22 cellular contexts compared by ENCODE assay signal in the genomic region with DNA sequence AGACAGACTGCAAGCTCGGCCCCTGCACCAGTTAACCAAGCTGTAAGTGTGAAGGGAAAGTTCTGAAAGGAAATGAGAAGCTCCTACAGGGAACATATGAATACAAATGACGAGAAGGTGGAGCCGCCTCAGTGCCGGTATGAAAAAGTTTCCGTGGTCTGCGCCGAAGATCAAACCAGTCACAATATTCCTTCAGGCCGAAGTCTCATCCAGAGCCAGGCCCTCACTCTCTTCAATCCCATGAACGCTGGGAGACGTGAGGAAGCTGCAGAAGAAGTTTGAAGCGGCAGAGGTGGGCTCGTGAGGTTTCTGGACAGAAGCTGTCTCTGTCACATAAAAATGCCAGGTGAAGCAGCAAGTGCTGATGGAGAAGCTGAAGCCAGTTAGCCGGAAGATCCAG.
DNase-seq lines count a peak whose midpoint lies in the region; ATAC-seq and TF ChIP-seq lines count a peak whose summit lies in the region.
"Had no signal": no experiment of that assay in that cellular context is flagged by ENCODE, and none has a peak within 500 bp of the region (broad histone marks: within the 10 kb centered on the region; RNA-seq: fewer than 3 reads in every experiment).

No MANE protein-coding gene starts in this region.

- H3K27ac Mint-ChIP-seq in endodermal cell = no peak overlapping the region
- H3K27ac Mint-ChIP-seq in activated T-cell treated with anti-CD3 and anti-CD28 coated beads, Interleukin-2, amount 50 U/mL, for 72 hours = no peak overlapping the region
- H3K27ac Mint-ChIP-seq: CD4-positive, CD25-positive, alpha-beta regulatory T cell had no signal

- H3K27ac ChIP-seq in heart left ventricle (no peak overlapping the region), right cardiac atrium (ENCODE audit: low read length) (no peak overlapping the region), endodermal cell (ENCODE audit: low read depth, low read length) (no peak overlapping the region), sigmoid colon (no peak overlapping the region)
- H3K27ac ChIP-seq: A549, GM23248 had no signal

- H3K9me3 Mint-ChIP-seq in endodermal cell = peaks cover 15% of the 10 kb centered on the region
- H3K9me3 Mint-ChIP-seq in activated T-cell treated with anti-CD3 and anti-CD28 coated beads, Interleukin-2, amount 50 U/mL, for 72 hours = peaks cover 0 to 3% of the 10 kb centered on the region in 2 donors
- H3K9me3 Mint-ChIP-seq: CD4-positive, CD25-positive, alpha-beta regulatory T cell had no signal

- no peak for TF ChIP-seq EP300 in sigmoid colon (IDR thresholded peaks at IDR 0.05)

- ATAC-seq in heart left ventricle (no peak), right cardiac atrium (no peak)
- no peak for ATAC-seq in activated T-cell treated with anti-CD3 and anti-CD28 coated beads, Interleukin-2, amount 50 U/mL, for 72 hours (replicated peaks in 1 of 2)
- ATAC-seq: A549, SK-N-SH treated with all-trans-retinoic acid at 6 μM for 48 hours had no signal

- H3K9me3 ChIP-seq in heart left ventricle = peaks cover 0 to 15% (median 0%) of the 10 kb centered on the region in 12 donors
- H3K9me3 ChIP-seq in right cardiac atrium (ENCODE audit: control insufficient read depth, low read length) = no peaks in the 10 kb centered on the region
- H3K9me3 ChIP-seq in endodermal cell (ENCODE audit: control insufficient read depth, low read length) = no peaks in the 10 kb centered on the region
- no peaks in the 10 kb centered on the region for H3K9me3 ChIP-seq in sigmoid colon
- H3K9me3 ChIP-seq: BE2C, HAP-1 had no signal

- intact Hi-C loops in heart left ventricle (cut with DNase I) (no loop called here), right cardiac atrium (cut with DNase I) (no loop called here), sigmoid colon (cut with DNase I) (no loop called here)

- H3K27me3 ChIP-seq in heart left ventricle (peaks cover 0 to 21% (median 3%) of the 10 kb centered on the region in 9 donors), right cardiac atrium (ENCODE audit: control insufficient read depth, insufficient read depth) (no peaks in the 10 kb centered on the region), endodermal cell (ENCODE audit: control insufficient read depth, insufficient read depth, low read length, poor library complexity, severe bottlenecking) (no peaks in the 10 kb centered on the region), sigmoid colon (no peaks in the 10 kb centered on the region)

- H3K27me3 Mint-ChIP-seq in endodermal cell (ENCODE audit: insufficient read depth) = no peaks in the 10 kb centered on the region
- peaks cover 22% of the 10 kb centered on the region for H3K27me3 Mint-ChIP-seq in activated T-cell treated with anti-CD3 and anti-CD28 coated beads, Interleukin-2, amount 50 U/mL, for 72 hours (ENCODE audit: low read depth)
- H3K27me3 Mint-ChIP-seq: CD4-positive, CD25-positive, alpha-beta regulatory T cell had no signal

- WGBS in heart left ventricle, 4 donors = 89 to 92% (median 91%) methylated on average over 13 of the region's 13 CpGs
- WGBS in right cardiac atrium = 92% methylated on average over 13 of the region's 13 CpGs
- WGBS in endodermal cell (ENCODE audit: insufficient coverage in 1 of 2, insufficient read length in 1 of 2), 2 experiments = 92 to 93% methylated on average over 13 of the region's 13 CpGs
- WGBS in sigmoid colon, 2 donors = 92 to 94% methylated on average over 13 of the region's 13 CpGs

- no peak overlapping the region for H3K4me3 ChIP-seq in heart left ventricle
- no peak overlapping the region for H3K4me3 ChIP-seq in right cardiac atrium (ENCODE audit: low read length)
- no peak overlapping the region for H3K4me3 ChIP-seq in endodermal cell (ENCODE audit: low read length)
- H3K4me3 ChIP-seq in sigmoid colon = no peak overlapping the region
- H3K4me3 ChIP-seq: A549, GM23248, HAP-1, MG63 had no signal

- H3K36me3 Mint-ChIP-seq in endodermal cell (ENCODE audit: low read depth) = no peaks in the 10 kb centered on the region
- H3K36me3 Mint-ChIP-seq in activated T-cell treated with anti-CD3 and anti-CD28 coated beads, Interleukin-2, amount 50 U/mL, for 72 hours (ENCODE audit: insufficient read depth in 2 of 2) = no peaks in the 10 kb centered on the region
- H3K36me3 Mint-ChIP-seq: CD4-positive, CD25-positive, alpha-beta regulatory T cell had no signal

- no peaks in the 10 kb centered on the region for H3K4me1 Mint-ChIP-seq in endodermal cell
- H3K4me1 Mint-ChIP-seq in activated T-cell treated with anti-CD3 and anti-CD28 coated beads, Interleukin-2, amount 50 U/mL, for 72 hours (ENCODE audit: low read depth) = no peaks in the 10 kb centered on the region
- H3K4me1 Mint-ChIP-seq: CD4-positive, CD25-positive, alpha-beta regulatory T cell had no signal

- DNase-seq in heart left ventricle (peak in 3 of 5 donors; percentile 4 to 10 (median 4)), right cardiac atrium (no peak), endodermal cell (peak; percentile 11), sigmoid colon (peak; percentile 17), CD1c-positive myeloid dendritic cell (ENCODE audit: extremely low spot score) (no peak), islet precursor cell (no peak)
- DNase-seq in activated T-cell treated with anti-CD3 and anti-CD28 coated beads, Interleukin-2, amount 50 U/mL, for 72 hours = no peak
- DNase-seq: BE2C; CD4-positive, CD25-positive, alpha-beta regulatory T cell; DMS79; GM23248; Kasumi-1; MG63; NCI-H1417; NCI-H187; NCI-H2107; NCI-H446 treated with DMSO at 0.1 percent for 48 hours; NCI-H526 treated with DMSO at 0.1 percent for 48 hours; SIG-M5 had no signal

- no peaks in the 10 kb centered on the region for H3K4me1 ChIP-seq in heart left ventricle
- no peaks in the 10 kb centered on the region for H3K4me1 ChIP-seq in right cardiac atrium (ENCODE audit: control insufficient read depth, insufficient read depth, low read length)
- H3K4me1 ChIP-seq in endodermal cell (ENCODE audit: control insufficient read depth, insufficient read depth, low read length) = no peaks in the 10 kb centered on the region
- no peaks in the 10 kb centered on the region for H3K4me1 ChIP-seq in sigmoid colon
- H3K4me1 ChIP-seq: A549, BE2C, HAP-1 had no signal

- TF ChIP-seq CTCF in heart left ventricle (IDR thresholded peaks at IDR 0.05) (no peak), endodermal cell (conservative IDR thresholded peaks at IDR 0.05) (no peak), sigmoid colon (IDR thresholded peaks at IDR 0.05) (no peak)

- H3K9ac ChIP-seq in endodermal cell (ENCODE audit: extremely low read depth, low read length, poor library complexity, severe bottlenecking) = no peak overlapping the region
- H3K9ac ChIP-seq: GM23248 had no signal

- H3K36me3 ChIP-seq in heart left ventricle (no peaks in the 10 kb centered on the region), endodermal cell (ENCODE audit: control insufficient read depth, insufficient read depth, low read length) (no peaks in the 10 kb centered on the region), sigmoid colon (no peaks in the 10 kb centered on the region)
- H3K36me3 ChIP-seq: BE2C, HAP-1, MG63 had no signal

- H3K4me3 Mint-ChIP-seq in endodermal cell = no peak overlapping the region
- no peak overlapping the region for H3K4me3 Mint-ChIP-seq in activated T-cell treated with anti-CD3 and anti-CD28 coated beads, Interleukin-2, amount 50 U/mL, for 72 hours
- H3K4me3 Mint-ChIP-seq: CD4-positive, CD25-positive, alpha-beta regulatory T cell had no signal

- TF ChIP-seq POLR2A in heart left ventricle (IDR thresholded peaks at IDR 0.05) (no peak), sigmoid colon (IDR thresholded peaks at IDR 0.05) (no peak)

Comparison
In these comparisons a context has a peak if more than half of its experiments do, and no peak if none do; other contexts are left out.
1. DNase-seq: peak in heart left ventricle (3 of 5), endodermal cell (single experiment) and sigmoid colon (single experiment); none in right cardiac atrium (0 of 3), CD1c-positive myeloid dendritic cell (single experiment), activated T-cell treated with anti-CD3 and anti-CD28 coated beads, Interleukin-2, amount 50 U/mL, for 72 hours (0 of 2) and islet precursor cell (single experiment).